In genomic region chr6:106183430-106183829, GRCh38 we compare ENCODE assay signal across 26 cellular contexts.
"Had no signal": no experiment of that assay in that cellular context is flagged by ENCODE, and none has a peak within 500 bp of the region (broad histone marks: within the 10 kb centered on the region; RNA-seq: fewer than 3 reads in every experiment).

No MANE protein-coding gene starts in this region.

- H3K36me3 ChIP-seq: neural progenitor cell, thoracic aorta had no signal

- H3K27ac Mint-ChIP-seq: activated T-helper 1 cell treated with anti-CD3 and anti-CD28 coated beads, Interleukin-12 subunit alpha, Interleukin-12 subunit beta, Interleukin-2, Interleukin-4 antibody, amounts not matched to agents 30 ng/mL and 10 ng/mL and 1 ng/mL, durations not matched to agents 14 hours and 24 hours and 36 hours; naive B cell; neural progenitor cell had no signal

- H3K4me1 ChIP-seq: parathyroid adenoma, psoas muscle had no signal

- H3K4me1 Mint-ChIP-seq: neural progenitor cell had no signal

- H3K4me3 Mint-ChIP-seq: activated T-helper 1 cell treated with anti-CD3 and anti-CD28 coated beads, Interleukin-12 subunit alpha, Interleukin-12 subunit beta, Interleukin-2, Interleukin-4 antibody, amounts not matched to agents 30 ng/mL and 10 ng/mL and 1 ng/mL, durations not matched to agents 14 hours and 24 hours and 36 hours; naive B cell; neural progenitor cell had no signal

- H3K9me3 Mint-ChIP-seq: naive B cell, neural progenitor cell had no signal

- DNase-seq: activated CD4-positive, alpha-beta T cell treated with anti-CD3 and anti-CD28 coated beads for 48 hours; activated CD8-positive, alpha-beta memory T cell treated with anti-CD3 and anti-CD28 coated beads, Interleukin-2, amount 50 U/mL, for 4 hours; activated gamma-delta T cell treated with Interleukin-2 at 50 U/mL for 16 hours; activated naive CD4-positive, alpha-beta T cell treated with anti-CD3 and anti-CD28 coated beads, Interleukin-2, amount 50 U/mL, for 16 hours; activated T-cell treated with anti-CD3 and anti-CD28 coated beads, Interleukin-2, amount 50 U/mL, for 1 hour; amniotic stem cell; caudate nucleus; cortex of kidney; foreskin fibroblast; head of caudate nucleus; hippocampal formation; left cardiac atrium; left ventricle myocardium superior; naive B cell; occipital lobe; psoas muscle; stimulated activated CD4-positive, alpha-beta T cell treated with anti-CD3 and anti-CD28 coated beads, Interleukin-1b, Interleukin-23, amount 100 ng/mL, for 48 hours; stimulated activated naive CD4-positive, alpha-beta T cell treated with Interleukin-2 at 50 U/mL for 16 hours; trophoblast cell had no signal

- H3K4me3 ChIP-seq: neural progenitor cell, psoas muscle, smooth muscle cell, thoracic aorta had no signal

- H3K27me3 Mint-ChIP-seq: naive B cell had no signal

- H3K36me3 Mint-ChIP-seq: neural progenitor cell had no signal

- ATAC-seq: esophagus mucosa, left cardiac atrium, left ventricle myocardium superior, psoas muscle had no signal

- H3K9me3 ChIP-seq: psoas muscle, thoracic aorta had no signal

- H3K27ac ChIP-seq: neural progenitor cell, parathyroid adenoma, psoas muscle, thoracic aorta, VCaP had no signal

- H3K27me3 ChIP-seq: neural progenitor cell had no signal
